Comparison of ENCODE assay signal across 7 cellular contexts in the genomic region with DNA sequence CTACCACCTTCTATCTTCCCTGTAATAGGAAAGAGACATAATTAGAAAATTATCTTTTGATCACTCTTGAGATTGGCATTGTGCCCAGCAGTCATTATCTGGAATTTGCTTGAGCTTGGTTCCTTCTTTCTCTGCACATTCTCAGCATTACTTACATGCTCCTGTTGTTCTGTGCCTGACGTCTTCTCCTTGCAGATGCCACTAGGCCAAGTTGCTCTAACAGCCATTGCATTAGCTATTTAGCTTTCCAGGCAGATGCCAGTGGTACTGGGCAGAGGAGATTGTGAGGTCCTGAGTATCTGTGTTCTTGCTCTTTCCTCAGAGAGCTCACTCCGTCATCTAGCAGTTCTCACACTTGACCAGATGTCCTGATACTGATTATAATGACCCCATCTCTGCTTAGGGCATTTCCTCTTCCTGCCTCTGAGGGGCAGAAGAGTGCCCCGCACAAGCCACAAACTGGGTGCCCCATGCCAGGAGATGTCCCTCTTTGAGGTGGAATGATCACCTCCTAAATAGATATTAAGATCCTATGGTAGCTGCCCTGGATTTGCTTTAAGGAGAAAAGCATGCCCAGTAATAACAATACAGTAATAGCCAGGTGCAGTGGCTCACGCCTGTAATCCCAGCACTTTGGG. TPM values are rescaled to one million over a fixed set of nuclear protein-coding genes. Genes with fewer than 3 reads are reported as not detected.
DNase-seq lines count a peak whose midpoint lies in the region; ATAC-seq and TF ChIP-seq lines count a peak whose summit lies in the region.
"Had no signal": no experiment of that assay in that cellular context is flagged by ENCODE, and none has a peak within 500 bp of the region (broad histone marks: within the 10 kb centered on the region; RNA-seq: fewer than 3 reads in every experiment).

No MANE protein-coding gene starts in this region.

- TF ChIP-seq CTCF in activated CD8-positive, alpha-beta T cell treated with anti-CD3 and anti-CD28 coated beads for 36 hours (IDR thresholded peaks at IDR 0.05) = peak; percentile 41

- DNase-seq in NCI-H2196 (lab: John Stamatoyannopoulos, UW; ENCODE audit: unreplicated experiment) (peak; percentile 22), NCI-H2196 treated with DMSO at 0.1 percent for 48 hours (lab: John Stamatoyannopoulos, UW; ENCODE audit: unreplicated experiment) (no peak), pons (ENCODE audit: low spot score) (peak; percentile 52), NCI-H187 (lab: John Stamatoyannopoulos, UW) (no peak), NCI-H1048 (lab: John Stamatoyannopoulos, UW) (no peak)
- DNase-seq in activated CD8-positive, alpha-beta T cell treated with anti-CD3 and anti-CD28 coated beads for 36 hours = peak; percentile 19

- no peak for ATAC-seq in activated CD8-positive, alpha-beta T cell treated with anti-CD3 and anti-CD28 coated beads for 36 hours

- H3K4me3 Mint-ChIP-seq in activated CD8-positive, alpha-beta T cell treated with anti-CD3 and anti-CD28 coated beads for 36 hours = no peak overlapping the region

- POLR2A ChIA-PET in activated CD8-positive, alpha-beta T cell treated with anti-CD3 and anti-CD28 coated beads for 36 hours (lab: Charles Lee) = interaction anchor here (0.7 kb wide), 1 partner anchor 22 kb away, joined by 3 read pairs; no protein-coding TSS in a partner anchor

- intact Hi-C loops in activated CD8-positive, alpha-beta T cell treated with anti-CD3 and anti-CD28 coated beads for 36 hours (cut with micrococcal nuclease) = no loop called here

- H3K36me3 Mint-ChIP-seq in activated CD8-positive, alpha-beta T cell treated with anti-CD3 and anti-CD28 coated beads for 36 hours (ENCODE audit: low read depth) = peaks cover 24% of the 10 kb centered on the region

- H3K9me3 Mint-ChIP-seq in activated CD8-positive, alpha-beta T cell treated with anti-CD3 and anti-CD28 coated beads for 36 hours = no peaks in the 10 kb centered on the region

- peak overlapping the region; percentile 55 for H3K27ac Mint-ChIP-seq in activated CD8-positive, alpha-beta T cell treated with anti-CD3 and anti-CD28 coated beads for 36 hours

- peaks cover 46% of the 10 kb centered on the region for H3K4me1 Mint-ChIP-seq in activated CD8-positive, alpha-beta T cell treated with anti-CD3 and anti-CD28 coated beads for 36 hours (ENCODE audit: low read depth)

- CTCF ChIA-PET in activated CD8-positive, alpha-beta T cell treated with anti-CD3 and anti-CD28 coated beads for 36 hours (lab: Charles Lee) = interaction anchor here (0.8 to 2.0 kb wide), 6 partner anchors 9 to 280 kb away, joined by 3 to 5 read pairs (median 4); a partner anchor contains a TSS

- H3K27me3 Mint-ChIP-seq in activated CD8-positive, alpha-beta T cell treated with anti-CD3 and anti-CD28 coated beads for 36 hours = no peaks in the 10 kb centered on the region

RNA-seq across cellular contexts. Expression of a gene that starts 30.7 kb away (rescaled TPM):
- 10 to 100 TPM; 32.7 to 34.5 TPM for total RNA-seq in activated CD8-positive, alpha-beta T cell treated with anti-CD3 and anti-CD28 coated beads for 36 hours

RNA-seq across cellular contexts. Expression of a gene that starts 31.1 kb away (rescaled TPM):
- 1 to 10 TPM; 9.2 to 9.7 TPM for total RNA-seq in activated CD8-positive, alpha-beta T cell treated with anti-CD3 and anti-CD28 coated beads for 36 hours

RNA-seq across cellular contexts. Expression of a gene that starts 49.3 kb away (rescaled TPM):
- not detected for total RNA-seq in activated CD8-positive, alpha-beta T cell treated with anti-CD3 and anti-CD28 coated beads for 36 hours
- total RNA-seq: NCI-H460 had no signal

RNA-seq across cellular contexts. Expression of a gene that starts 52.4 kb away (rescaled TPM):
- total RNA-seq in activated CD8-positive, alpha-beta T cell treated with anti-CD3 and anti-CD28 coated beads for 36 hours = 10 to 100 TPM; 53.4 to 61.2 TPM

RNA-seq across cellular contexts. Expression of a gene that starts 52.7 kb away (rescaled TPM):
- 1 to 10 TPM; 3.1 to 3.3 TPM for total RNA-seq in activated CD8-positive, alpha-beta T cell treated with anti-CD3 and anti-CD28 coated beads for 36 hours

Comparison
In these comparisons a context has a peak if more than half of its experiments do, and no peak if none do; other contexts are left out.
1. DNase-seq: peak in NCI-H2196 (single experiment), activated CD8-positive, alpha-beta T cell treated with anti-CD3 and anti-CD28 coated beads for 36 hours (single experiment) and pons (single experiment); none in NCI-H2196 treated with DMSO at 0.1 percent for 48 hours (single experiment), NCI-H187 (0 of 2) and NCI-H1048 (single experiment).